1 cellular context compared by ENCODE assay signal in the genomic region with DNA sequence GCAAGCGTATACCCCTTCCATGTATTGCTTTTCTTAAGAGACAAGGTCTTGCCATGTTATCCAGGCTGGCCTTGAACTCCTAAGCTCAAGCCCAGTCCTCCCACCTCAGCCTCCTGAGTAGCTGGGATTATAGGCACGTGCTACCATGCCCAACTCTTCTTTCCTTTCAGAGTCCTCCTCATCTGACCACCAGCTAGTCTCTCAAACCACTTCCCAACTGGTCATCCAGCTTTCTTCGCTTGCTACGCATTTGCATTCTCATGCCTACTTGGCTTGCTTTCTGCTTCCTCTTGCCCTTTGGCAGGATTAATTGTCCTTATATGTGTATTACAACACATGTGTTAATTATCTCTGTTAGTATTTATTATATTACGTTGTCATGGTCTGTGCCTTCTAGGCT.
TF ChIP-seq lines count a peak whose summit lies in the region.

No MANE protein-coding gene starts in this region.

TF ChIP-seq in GM23338, 12 proteins besides CTCF, POLR2A, EP300 and RAD21 (continued from another document):
- TF ChIP-seq EZH2 (IDR thresholded peaks at IDR 0.05; ENCODE audit: low read depth, unreplicated experiment), result no peak
- no peak for TF ChIP-seq CREB1 (CRISPR knock-in tag; IDR thresholded peaks at IDR 0.05; ENCODE audit: low read depth)
- TF ChIP-seq ZNF114 (CRISPR knock-in tag; IDR thresholded peaks at IDR 0.05), result no peak
- TF ChIP-seq POLR2AphosphoS5 (IDR thresholded peaks at IDR 0.05; ENCODE audit: low read depth), result no peak
- no peak for TF ChIP-seq NANOG (IDR thresholded peaks at IDR 0.05; ENCODE audit: borderline replicate concordance)
- TF ChIP-seq, protein P1, sequence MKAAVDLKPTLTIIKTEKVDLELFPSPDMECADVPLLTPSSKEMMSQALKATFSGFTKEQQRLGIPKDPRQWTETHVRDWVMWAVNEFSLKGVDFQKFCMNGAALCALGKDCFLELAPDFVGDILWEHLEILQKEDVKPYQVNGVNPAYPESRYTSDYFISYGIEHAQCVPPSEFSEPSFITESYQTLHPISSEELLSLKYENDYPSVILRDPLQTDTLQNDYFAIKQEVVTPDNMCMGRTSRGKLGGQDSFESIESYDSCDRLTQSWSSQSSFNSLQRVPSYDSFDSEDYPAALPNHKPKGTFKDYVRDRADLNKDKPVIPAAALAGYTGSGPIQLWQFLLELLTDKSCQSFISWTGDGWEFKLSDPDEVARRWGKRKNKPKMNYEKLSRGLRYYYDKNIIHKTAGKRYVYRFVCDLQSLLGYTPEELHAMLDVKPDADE (IDR thresholded peaks at IDR 0.05), result no peak
- no peak for TF ChIP-seq STAT1 (IDR thresholded peaks at IDR 0.05; ENCODE audit: unreplicated experiment)
- TF ChIP-seq ZNF331 (CRISPR knock-in tag; IDR thresholded peaks at IDR 0.05; ENCODE audit: low read depth), result no peak
- TF ChIP-seq REST (IDR thresholded peaks at IDR 0.05; ENCODE audit: unreplicated experiment), result no peak
- TF ChIP-seq EZH2phosphoT487 (IDR thresholded peaks at IDR 0.05; ENCODE audit: unreplicated experiment), result no peak
- TF ChIP-seq, protein P2, sequence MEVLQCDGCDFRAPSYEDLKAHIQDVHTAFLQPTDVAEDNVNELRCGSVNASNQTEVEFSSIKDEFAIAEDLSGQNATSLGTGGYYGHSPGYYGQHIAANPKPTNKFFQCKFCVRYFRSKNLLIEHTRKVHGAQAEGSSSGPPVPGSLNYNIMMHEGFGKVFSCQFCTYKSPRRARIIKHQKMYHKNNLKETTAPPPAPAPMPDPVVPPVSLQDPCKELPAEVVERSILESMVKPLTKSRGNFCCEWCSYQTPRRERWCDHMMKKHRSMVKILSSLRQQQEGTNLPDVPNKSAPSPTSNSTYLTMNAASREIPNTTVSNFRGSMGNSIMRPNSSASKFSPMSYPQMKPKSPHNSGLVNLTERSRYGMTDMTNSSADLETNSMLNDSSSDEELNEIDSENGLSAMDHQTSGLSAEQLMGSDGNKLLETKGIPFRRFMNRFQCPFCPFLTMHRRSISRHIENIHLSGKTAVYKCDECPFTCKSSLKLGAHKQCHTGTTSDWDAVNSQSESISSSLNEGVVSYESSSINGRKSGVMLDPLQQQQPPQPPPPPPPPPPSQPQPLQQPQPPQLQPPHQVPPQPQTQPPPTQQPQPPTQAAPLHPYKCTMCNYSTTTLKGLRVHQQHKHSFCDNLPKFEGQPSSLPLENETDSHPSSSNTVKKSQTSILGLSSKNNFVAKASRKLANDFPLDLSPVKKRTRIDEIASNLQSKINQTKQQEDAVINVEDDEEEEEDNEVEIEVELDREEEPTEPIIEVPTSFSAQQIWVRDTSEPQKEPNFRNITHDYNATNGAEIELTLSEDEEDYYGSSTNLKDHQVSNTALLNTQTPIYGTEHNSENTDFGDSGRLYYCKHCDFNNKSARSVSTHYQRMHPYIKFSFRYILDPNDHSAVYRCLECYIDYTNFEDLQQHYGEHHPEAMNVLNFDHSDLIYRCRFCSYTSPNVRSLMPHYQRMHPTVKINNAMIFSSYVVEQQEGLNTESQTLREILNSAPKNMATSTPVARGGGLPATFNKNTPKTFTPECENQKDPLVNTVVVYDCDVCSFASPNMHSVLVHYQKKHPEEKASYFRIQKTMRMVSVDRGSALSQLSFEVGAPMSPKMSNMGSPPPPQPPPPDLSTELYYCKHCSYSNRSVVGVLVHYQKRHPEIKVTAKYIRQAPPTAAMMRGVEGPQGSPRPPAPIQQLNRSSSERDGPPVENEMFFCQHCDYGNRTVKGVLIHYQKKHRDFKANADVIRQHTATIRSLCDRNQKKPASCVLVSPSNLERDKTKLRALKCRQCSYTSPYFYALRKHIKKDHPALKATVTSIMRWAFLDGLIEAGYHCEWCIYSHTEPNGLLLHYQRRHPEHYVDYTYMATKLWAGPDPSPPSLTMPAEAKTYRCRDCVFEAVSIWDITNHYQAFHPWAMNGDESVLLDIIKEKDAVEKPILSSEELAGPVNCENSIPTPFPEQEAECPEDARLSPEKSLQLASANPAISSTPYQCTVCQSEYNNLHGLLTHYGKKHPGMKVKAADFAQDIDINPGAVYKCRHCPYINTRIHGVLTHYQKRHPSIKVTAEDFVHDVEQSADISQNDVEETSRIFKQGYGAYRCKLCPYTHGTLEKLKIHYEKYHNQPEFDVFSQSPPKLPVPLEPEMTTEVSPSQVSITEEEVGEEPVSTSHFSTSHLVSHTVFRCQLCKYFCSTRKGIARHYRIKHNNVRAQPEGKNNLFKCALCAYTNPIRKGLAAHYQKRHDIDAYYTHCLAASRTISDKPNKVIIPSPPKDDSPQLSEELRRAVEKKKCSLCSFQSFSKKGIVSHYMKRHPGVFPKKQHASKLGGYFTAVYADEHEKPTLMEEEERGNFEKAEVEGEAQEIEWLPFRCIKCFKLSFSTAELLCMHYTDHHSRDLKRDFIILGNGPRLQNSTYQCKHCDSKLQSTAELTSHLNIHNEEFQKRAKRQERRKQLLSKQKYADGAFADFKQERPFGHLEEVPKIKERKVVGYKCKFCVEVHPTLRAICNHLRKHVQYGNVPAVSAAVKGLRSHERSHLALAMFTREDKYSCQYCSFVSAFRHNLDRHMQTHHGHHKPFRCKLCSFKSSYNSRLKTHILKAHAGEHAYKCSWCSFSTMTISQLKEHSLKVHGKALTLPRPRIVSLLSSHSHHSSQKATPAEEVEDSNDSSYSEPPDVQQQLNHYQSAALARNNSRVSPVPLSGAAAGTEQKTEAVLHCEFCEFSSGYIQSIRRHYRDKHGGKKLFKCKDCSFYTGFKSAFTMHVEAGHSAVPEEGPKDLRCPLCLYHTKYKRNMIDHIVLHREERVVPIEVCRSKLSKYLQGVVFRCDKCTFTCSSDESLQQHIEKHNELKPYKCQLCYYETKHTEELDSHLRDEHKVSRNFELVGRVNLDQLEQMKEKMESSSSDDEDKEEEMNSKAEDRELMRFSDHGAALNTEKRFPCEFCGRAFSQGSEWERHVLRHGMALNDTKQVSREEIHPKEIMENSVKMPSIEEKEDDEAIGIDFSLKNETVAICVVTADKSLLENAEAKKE (CRISPR knock-in tag; IDR thresholded peaks at IDR 0.05), result no peak
